ENCODE assay signal across 11 cellular contexts in genomic region chr22:20281891-20282290, GRCh38.
"Had no signal": no experiment of that assay in that cellular context is flagged by ENCODE, and none has a peak within 500 bp of the region (broad histone marks: within the 10 kb centered on the region; RNA-seq: fewer than 3 reads in every experiment).

No MANE protein-coding gene starts in this region.

- DNase-seq: H9, HFFc6, IMR-90, KBM-7 had no signal

- H3K4me3 Mint-ChIP-seq: GM23338, HFFc6 had no signal

- H3K27ac Mint-ChIP-seq: GM23338, HFFc6 had no signal

- H2AFZ ChIP-seq: GM23338 had no signal

- H3K9ac ChIP-seq: KMS-11 had no signal

- H3K4me2 ChIP-seq: GM23338, KMS-11 had no signal

- H3K27ac ChIP-seq: HL-60, KMS-11 had no signal

- ATAC-seq: GM23338, HCT116, HepG2 had no signal

- H3K9me3 Mint-ChIP-seq: GM23338, H9, HFFc6 had no signal

- FAIRE-seq: H1, H54, HepG2 had no signal

- H3K4me3 ChIP-seq: GM23338 had no signal
